ENCODE assay signal across 8 cellular contexts in genomic region chr11:73308003-73308962, GRCh38. TPM values are rescaled to one million over a fixed set of nuclear protein-coding genes. Genes with fewer than 3 reads are reported as not detected.
DNase-seq lines count a peak whose midpoint lies in the region; FAIRE-seq and TF ChIP-seq lines count a peak whose summit lies in the region.

TSS of gene ARHGEF17 (plus strand) at chr11:73308276. CDS start at chr11:73308639, 363 bp downstream.

- H3K4me1 ChIP-seq in mammary epithelial cell (ENCODE audit: insufficient read depth, low read length) (peaks cover 45% of the 10 kb centered on the region), iPS-15b (ENCODE audit: control insufficient read depth, insufficient read depth, low read length) (no peaks in the 10 kb centered on the region), sigmoid colon (peaks cover 0 to 54% (median 47%) of the 10 kb centered on the region in 4 donors)

- H2AFZ ChIP-seq in mammary epithelial cell (ENCODE audit: low read depth, low read length), result peak within 1 kb of the TSS; percentile 94

- peak within 1 kb of the TSS; percentile 60 for H3K9ac ChIP-seq in mammary epithelial cell (ENCODE audit: insufficient read depth, low read length)
- H3K9ac ChIP-seq in iPS-15b (ENCODE audit: low read depth, low read length), result peak within 1 kb of the TSS; percentile 76

- no peaks in the 10 kb centered on the region for H3K9me3 ChIP-seq in mammary epithelial cell (replicated peaks; ENCODE audit: insufficient read depth, low read length)
- no peaks in the 10 kb centered on the region for H3K9me3 ChIP-seq in iPS-15b (ENCODE audit: control insufficient read depth, insufficient read depth, low read length)
- H3K9me3 ChIP-seq in sigmoid colon, result no peaks in the 10 kb centered on the region

- peak within 1 kb of the TSS; percentile 94 for H3K4me2 ChIP-seq in mammary epithelial cell (ENCODE audit: insufficient read depth, low read depth, low read length)

- peaks cover 40% of the 10 kb centered on the region for H3K79me2 ChIP-seq in mammary epithelial cell (ENCODE audit: insufficient read depth, low read length)

- DNase-seq in GDM1 (lab: John Stamatoyannopoulos, UW) (peak; percentile 64), H4 (ENCODE audit: low spot score) (peak; percentile 74), LoVo (ENCODE audit: low spot score) (peak; percentile 71), SW480 (ENCODE audit: low spot score) (peak; percentile 46), mammary epithelial cell (no peak), sigmoid colon (peak; percentile 90), GM12892 (ENCODE audit: insufficient read length) (no peak)

- CTCF ChIA-PET in mammary epithelial cell (lab: Charles Lee; ENCODE audit: low non-redundant PET), result interaction anchor here (0.5 to 1.8 kb wide), 6 partner anchors 13 to 89 kb away, joined by 3 to 9 read pairs (median 6); no protein-coding TSS in a partner anchor

- H3K27ac ChIP-seq in mammary epithelial cell (ENCODE audit: insufficient read depth, low read depth, low read length), result peak within 1 kb of the TSS; percentile 80
- H3K27ac ChIP-seq in sigmoid colon, result peak within 1 kb of the TSS; percentile 94 to 100 (median 98)

- H3K4me3 ChIP-seq in mammary epithelial cell (replicated peaks in 1 of 3; ENCODE audit: insufficient read depth in 1 of 3, low read depth in 2 of 3, low read length in 3 of 3) (peak within 1 kb of the TSS; percentile 54 to 65 (median 57)), iPS-15b (ENCODE audit: low read depth, low read length) (peak within 1 kb of the TSS; percentile 83), sigmoid colon (peak within 1 kb of the TSS; percentile 59 to 85 (median 68))

- dilution Hi-C loops in mammary epithelial cell (cut with HindIII; ENCODE audit: low sequenced_read_pairs), result no loop called here

- no peak for TF ChIP-seq EP300 in sigmoid colon (IDR thresholded peaks at IDR 0.05)

- intact Hi-C loops in mammary epithelial cell (cut with micrococcal nuclease), result no loop called here
- intact Hi-C loops in sigmoid colon (cut with DNase I), result no loop called here

- TF ChIP-seq CTCF in mammary epithelial cell (conservative IDR thresholded peaks at IDR 0.05 in 1 of 2, IDR thresholded peaks at IDR 0.05 in 1 of 2; ENCODE audit: extremely low read depth in 1 of 2, insufficient read depth in 1 of 2, low read depth in 1 of 2, low read length in 2 of 2) (no peak), sigmoid colon (IDR thresholded peaks at IDR 0.05) (no peak)

- in situ Hi-C loops in mammary epithelial cell (cut with MboI; ENCODE audit: low sequenced_read_pairs in 2 of 2), result no loop called here

- BruUV-seq in mammary epithelial cell (replicated peaks; lab: Mats Ljungman, UMichigan), result TSS peak; percentile 22

- FAIRE-seq in GM12892 (lab: Jason Lieb, UNC), result no peak

- WGBS in mammary epithelial cell (ENCODE audit: low coverage, missing lambda C conversion rate), result 3% methylated on average over 19 of the region's 105 CpGs
- WGBS in sigmoid colon, 2 donors, result 1% methylated on average over 105 of the region's 105 CpGs

- H4K20me1 ChIP-seq in mammary epithelial cell (ENCODE audit: insufficient read depth, low read length), result no peaks in the 10 kb centered on the region

- peak in 1 of 2 donors; percentile 3 for TF ChIP-seq POLR2A in sigmoid colon (IDR thresholded peaks at IDR 0.05)
- no peak for TF ChIP-seq POLR2A in GM12892 (IDR thresholded peaks at IDR 0.05; ENCODE audit: low read depth, low read length)

- H3K27me3 ChIP-seq in mammary epithelial cell (ENCODE audit: insufficient read depth, low read length) (no peaks in the 10 kb centered on the region), iPS-15b (ENCODE audit: control insufficient read depth, insufficient read depth, low read length) (peaks cover 35% of the 10 kb centered on the region), sigmoid colon (no peaks in the 10 kb centered on the region)

- H3K36me3 ChIP-seq in mammary epithelial cell (ENCODE audit: insufficient read depth, low read length) (no peaks in the 10 kb centered on the region), iPS-15b (ENCODE audit: control insufficient read depth, insufficient read depth, low read length) (no peaks in the 10 kb centered on the region), sigmoid colon (no peaks in the 10 kb centered on the region)

RNA-seq across cellular contexts. Expression of gene ARHGEF17, which starts in this region (rescaled TPM):
- 3.3 and 3.9 TPM in 2 replicates for total RNA-seq in H4 (2014; rRNA removed; shearing (Covaris generic))
- total RNA-seq in mammary epithelial cell (10 to 100 TPM; 19.5 to 25.4 TPM), sigmoid colon (100 to 1,000 TPM in 1 of 4 donors, 10 to 100 TPM in 3; 38.2 to 104 (median 66.9) TPM)
- polyA plus RNA-seq in mammary epithelial cell (12.1 TPM), sigmoid colon (10 to 100 TPM in 1 of 3 donors, 1 to 10 TPM in 2; 1.8 to 15.9 (median 2.4) TPM)
- polyA minus RNA-seq in mammary epithelial cell, result 17.2 TPM
- polyA plus RNA-seq in GM12892 (2012; ENCODE audit: missing spikeins), result 8.9 TPM

Comparison
In these comparisons a context has a peak if more than half of its experiments do, and no peak if none do; other contexts are left out.
1. DNase-seq: peak in GDM1 (single experiment), H4 (single experiment), LoVo (single experiment), SW480 (single experiment) and sigmoid colon (single experiment); none in mammary epithelial cell (single experiment) and GM12892 (single experiment).
2. Peak in every context shown above with its lines, with median percentiles within 50 percentile points of each other: H3K4me3 ChIP-seq.